22 cellular contexts compared by ENCODE assay signal in the genomic region with DNA sequence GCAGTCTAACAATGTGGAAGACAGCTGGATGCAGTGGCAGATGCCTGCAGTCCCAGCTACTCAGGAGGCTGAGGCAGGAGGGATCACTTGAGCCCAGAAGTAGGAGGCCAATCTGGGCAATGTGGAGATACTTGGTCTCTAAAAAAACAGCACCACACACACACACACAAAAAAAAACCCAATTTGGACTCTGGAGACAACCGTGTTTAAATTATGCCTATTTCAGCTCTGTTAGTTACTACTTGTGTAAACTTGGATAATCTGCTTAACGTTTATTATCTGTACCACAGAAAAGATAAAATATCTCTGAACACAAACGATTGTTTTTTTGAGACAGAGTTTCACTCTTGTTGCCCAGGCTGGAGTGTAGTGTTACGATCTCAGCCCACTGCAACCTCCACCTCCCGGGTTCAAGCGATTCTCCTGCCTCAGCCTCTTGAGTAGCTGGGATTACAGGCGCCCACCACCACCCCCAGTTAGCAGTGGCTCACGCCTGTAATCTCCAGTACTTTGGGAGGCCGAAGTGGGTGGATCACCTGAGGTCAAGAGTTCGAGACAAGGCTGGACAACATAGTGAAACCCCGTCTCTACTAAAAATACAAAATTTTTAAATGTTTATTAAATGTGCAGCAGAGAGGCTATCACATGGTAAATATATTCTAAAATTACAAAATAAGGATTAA.
"Had no signal": no experiment of that assay in that cellular context is flagged by ENCODE, and none has a peak within 500 bp of the region (broad histone marks: within the 10 kb centered on the region; RNA-seq: fewer than 3 reads in every experiment).

No MANE protein-coding gene starts in this region.

- H3K4me3 Mint-ChIP-seq: activated T-cell treated with anti-CD3 and anti-CD28 coated beads, Interleukin-2, amount 50 U/mL, for 72 hours; neural progenitor cell; stimulated activated naive CD8-positive, alpha-beta T cell treated with anti-CD3 and anti-CD28 coated beads, Interleukin-15, amount 100 ng/mL, for 72 hours had no signal

- H3K27ac Mint-ChIP-seq: neural progenitor cell; stimulated activated naive CD8-positive, alpha-beta T cell treated with anti-CD3 and anti-CD28 coated beads, Interleukin-15, amount 100 ng/mL, for 72 hours had no signal

- H3K27me3 Mint-ChIP-seq: stimulated activated naive CD8-positive, alpha-beta T cell treated with anti-CD3 and anti-CD28 coated beads, Interleukin-15, amount 100 ng/mL, for 72 hours had no signal

- H3K4me1 Mint-ChIP-seq: neural progenitor cell had no signal

- H3K4me1 ChIP-seq: prostate gland, testis had no signal

- H3K27me3 ChIP-seq: body of pancreas, gastroesophageal sphincter, heart left ventricle, left lung, neural progenitor cell, right atrium auricular region, testis, upper lobe of left lung had no signal

- H2AFZ ChIP-seq: neural progenitor cell had no signal

- H3K9me3 Mint-ChIP-seq: stimulated activated naive CD8-positive, alpha-beta T cell treated with anti-CD3 and anti-CD28 coated beads, Interleukin-15, amount 100 ng/mL, for 72 hours had no signal

- H3K36me3 ChIP-seq: gastroesophageal sphincter, heart left ventricle, left lung, neural progenitor cell, prostate gland, right atrium auricular region, upper lobe of left lung had no signal

- ATAC-seq: activated naive CD4-positive, alpha-beta T cell treated with anti-CD3 and anti-CD28 coated beads, Interleukin-2, amount 50 U/mL, for 72 hours; activated T-cell treated with anti-CD3 and anti-CD28 coated beads, Interleukin-2, amount 50 U/mL, for 72 hours; body of pancreas; esophagus mucosa; gastroesophageal sphincter; heart left ventricle; left lung; stimulated activated naive CD8-positive, alpha-beta T cell treated with anti-CD3 and anti-CD28 coated beads, Interleukin-15, amount 100 ng/mL, for 72 hours had no signal

- DNase-seq: activated CD4-positive, alpha-beta T cell treated with anti-CD3 and anti-CD28 coated beads, Interleukin-2, amount 50 U/mL, for 1 hour; activated CD4-positive, CD25-positive, alpha-beta regulatory T cell; activated effector memory CD4-positive, alpha-beta T cell treated with anti-CD3 and anti-CD28 coated beads, Interleukin-2, amount 50 U/mL, for 16 hours; activated T-cell treated with anti-CD3 and anti-CD28 coated beads, Interleukin-2, amount 50 U/mL, for 72 hours; amygdala; body of pancreas; effector CD4-positive, alpha-beta T cell; heart left ventricle; left lung; midbrain; stimulated activated CD4-positive, alpha-beta T cell treated with anti-CD3 and anti-CD28 coated beads, Interleukin-2, amount 100 ng/mL, for 24 hours; stimulated activated naive CD8-positive, alpha-beta T cell treated with anti-CD3 and anti-CD28 coated beads, Interleukin-15, amount 100 ng/mL, for 72 hours; T-helper 9 cell; testis; upper lobe of left lung had no signal

- H3K9ac ChIP-seq: neural progenitor cell had no signal

- H3K4me3 ChIP-seq: body of pancreas, coronary artery, gastroesophageal sphincter, heart left ventricle, left lung, neural progenitor cell, prostate gland, right atrium auricular region, testis, upper lobe of left lung had no signal

- H3K4me2 ChIP-seq: neural progenitor cell had no signal

- H3K9me3 ChIP-seq: body of pancreas, gastroesophageal sphincter, heart left ventricle, prostate gland, right atrium auricular region, testis, upper lobe of left lung had no signal

- H3K27ac ChIP-seq: body of pancreas, coronary artery, gastroesophageal sphincter, heart left ventricle, left lung, neural progenitor cell, prostate gland, right atrium auricular region, testis, upper lobe of left lung had no signal
